9 cellular contexts compared by ENCODE assay signal in the genomic region with DNA sequence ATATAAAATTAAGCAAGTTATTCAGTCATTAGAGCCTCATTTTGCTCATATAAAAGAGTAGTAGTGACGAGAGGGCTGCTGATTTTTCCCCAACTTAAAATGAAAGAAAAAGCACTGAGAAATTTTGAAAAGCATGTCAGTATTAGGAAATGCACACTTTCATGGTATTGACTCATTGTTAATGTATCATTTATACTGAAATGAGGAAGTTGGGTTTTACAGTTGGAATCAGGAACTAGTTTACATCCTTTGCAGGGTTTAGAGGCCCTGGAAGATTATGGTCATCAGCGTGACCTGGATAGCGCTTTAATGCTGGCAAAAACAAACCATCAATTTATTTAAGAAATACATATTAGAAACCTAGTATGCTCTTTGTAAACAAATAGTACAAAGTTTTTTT.
A peak's percentile ranks its signal among the peaks of the same experiment; 100 is the strongest.
DNase-seq lines count a peak whose midpoint lies in the region; ATAC-seq, FAIRE-seq and TF ChIP-seq lines count a peak whose summit lies in the region.
"Had no signal": no experiment of that assay in that cellular context is flagged by ENCODE, and none has a peak within 500 bp of the region (broad histone marks: within the 10 kb centered on the region; RNA-seq: fewer than 3 reads in every experiment).

No MANE protein-coding gene starts in this region.

- no peaks in the 10 kb centered on the region for H3K27me3 ChIP-seq in bronchial epithelial cell (ENCODE audit: control insufficient read depth, insufficient read depth, low read length)

- TF ChIP-seq CTCF in bronchial epithelial cell (IDR thresholded peaks at IDR 0.05; ENCODE audit: insufficient read depth, low read length, severe bottlenecking), result no peak

- H3K4me3 ChIP-seq in bronchial epithelial cell (ENCODE audit: low read depth, low read length), result no peak overlapping the region

- POLR2A ChIA-PET in HEK293T (lab: Yijun Ruan, JAX), result no interaction called here

- no peaks in the 10 kb centered on the region for H3K36me3 ChIP-seq in bronchial epithelial cell (ENCODE audit: control insufficient read depth, insufficient read depth, low read length)

- no peak for FAIRE-seq in bronchial epithelial cell (lab: Jason Lieb, UNC)
- FAIRE-seq: H1 had no signal

- ATAC-seq in GM21390 (IDR thresholded peaks at IDR 0.05; ENCODE audit: unreplicated experiment), result peak; percentile 80

- CTCF ChIA-PET in HEK293T (lab: Yijun Ruan, JAX), result no interaction called here

- peak; percentile 67 for DNase-seq in GDM1 (lab: John Stamatoyannopoulos, UW)
- peak; percentile 22 for DNase-seq in HT1080 (ENCODE audit: low read depth)
- peak; percentile 70 for DNase-seq in bronchial epithelial cell (ENCODE audit: low read depth)
- no peak for DNase-seq in NCI-H510A treated with DMSO at 0.1 percent for 48 hours (lab: John Stamatoyannopoulos, UW)
- DNase-seq in NCI-H82 treated with DMSO at 0.1 percent for 48 hours (lab: John Stamatoyannopoulos, UW; ENCODE audit: unreplicated experiment), result no peak
- DNase-seq in HEK293T (ENCODE audit: extremely low spot score), result no peak
- DNase-seq in COLO668 (lab: John Stamatoyannopoulos, UW; ENCODE audit: unreplicated experiment), result no peak

TF ChIP-seq in HEK293T, 16 proteins besides CTCF, POLR2A, EP300 and RAD21:
- TF ChIP-seq L3MBTL2 (conservative IDR thresholded peaks at IDR 0.05) (no peak), NFRKB (IDR thresholded peaks at IDR 0.05) (no peak)

Comparison
In these comparisons a context has a peak if more than half of its experiments do, and no peak if none do; other contexts are left out.
1. DNase-seq: peak in GDM1 (single experiment), HT1080 (single experiment) and bronchial epithelial cell (single experiment); none in NCI-H510A treated with DMSO at 0.1 percent for 48 hours (single experiment), NCI-H82 treated with DMSO at 0.1 percent for 48 hours (single experiment), HEK293T (single experiment) and COLO668 (single experiment).